8 cellular contexts compared by ENCODE assay signal in the genomic region with DNA sequence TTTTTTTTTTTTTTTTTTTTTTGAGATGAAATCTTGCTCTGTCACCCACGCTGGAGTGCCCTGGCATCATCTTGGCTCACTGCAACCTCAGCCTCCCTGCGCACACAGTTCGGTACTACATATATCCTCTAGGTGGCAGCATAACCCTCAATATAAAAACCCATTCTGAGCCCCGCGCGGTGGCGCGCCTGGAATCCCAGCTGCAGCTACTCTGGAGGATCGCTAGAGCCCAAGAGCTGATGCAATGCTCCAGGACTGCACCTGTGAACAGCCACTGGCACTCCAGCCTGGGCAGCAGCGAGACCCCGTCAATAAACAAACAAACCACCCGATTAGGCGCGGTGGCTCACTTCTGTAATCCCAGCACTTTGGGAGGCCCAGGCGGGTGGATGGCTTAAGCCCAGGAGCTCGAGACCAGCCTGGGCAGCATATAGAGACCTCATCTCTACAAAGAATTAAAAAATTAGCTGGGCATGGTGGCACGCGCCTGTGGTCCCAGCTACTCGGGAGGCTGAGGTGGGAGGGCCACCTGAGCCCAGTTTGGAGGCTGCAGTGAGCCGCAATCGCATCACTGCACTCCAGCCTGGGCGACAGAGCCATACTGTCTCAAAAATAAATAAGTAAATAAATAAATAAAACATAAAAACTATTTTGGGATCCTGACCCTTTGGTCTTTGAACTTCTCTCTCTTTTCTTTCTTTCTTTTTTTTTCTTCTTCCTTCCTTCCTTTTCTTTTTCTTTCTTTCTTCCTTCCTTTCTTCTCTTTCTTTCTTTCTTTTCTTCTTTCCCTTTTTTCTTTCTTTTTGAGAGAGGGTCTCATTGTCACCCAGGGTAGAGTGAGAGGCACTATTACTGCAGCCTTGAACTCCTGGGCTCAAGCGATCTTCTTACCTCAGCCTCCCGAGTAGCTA. TPM values are rescaled to one million over a fixed set of nuclear protein-coding genes. Genes with fewer than 3 reads are reported as not detected.
DNase-seq lines count a peak whose midpoint lies in the region; ATAC-seq and TF ChIP-seq lines count a peak whose summit lies in the region.

No MANE protein-coding gene starts in this region.

- H3K79me2 ChIP-seq in Karpas-422 (ENCODE audit: low read length) (no peaks in the 10 kb centered on the region), PC-9 (ENCODE audit: low read depth) (no peaks in the 10 kb centered on the region)

- CTCF ChIA-PET in PC-9 (lab: Charles Lee): interaction anchor here (0.6 to 1.8 kb wide), 8 partner anchors 16 to 234 kb away, joined by 3 to 39 read pairs (median 4); a partner anchor contains a TSS

- in situ Hi-C loops in Caki2 (cut with HindIII; ENCODE audit: low pct_unique_long_range_greater_than_20kb, low sequenced_read_pairs): no loop called here

- peaks cover 6% of the 10 kb centered on the region; the same call in 1 of the 2 replicates for H3F3A ChIP-seq in PC-9 (ENCODE audit: insufficient read depth, low read depth)

- no peaks in the 10 kb centered on the region for H3K9me3 Mint-ChIP-seq in naive B cell
- no peaks in the 10 kb centered on the region for H3K9me3 Mint-ChIP-seq in stimulated activated effector memory CD8-positive, alpha-beta T cell treated with anti-CD3 and anti-CD28 coated beads, Interleukin-12 subunit alpha, Interleukin-12 subunit beta, amount 100 ng/mL, for 72 hours

- intact Hi-C loops in PC-9 (cut with micrococcal nuclease; ENCODE audit: unreplicated experiment): loop anchor here (1.0 to 5.0 kb wide), 2 partner anchors 123 to 234 kb away; no protein-coding TSS in a partner anchor

- H3K27me3 Mint-ChIP-seq in naive B cell: peaks cover 25 to 47% (median 31%) of the 10 kb centered on the region in 3 donors

- H3K4me1 ChIP-seq in Karpas-422 (ENCODE audit: low read length) (no peaks in the 10 kb centered on the region; the same call in 1 of the 2 replicates), PC-9 (replicated peaks; ENCODE audit: insufficient read depth) (no peaks in the 10 kb centered on the region)

- H3K4me3 ChIP-seq in Karpas-422 (ENCODE audit: low read length): no peak overlapping the region
- H3K4me3 ChIP-seq in PC-9: peak overlapping the region; percentile 42; the same call in 1 of the 2 replicates
- no peak overlapping the region for H3K4me3 ChIP-seq in epithelial cell of proximal tubule (ENCODE audit: low read depth, low read length)

- H3K4me1 Mint-ChIP-seq in naive B cell: peaks cover 4 to 8% (median 6%) of the 10 kb centered on the region in 3 donors
- peaks cover 7% of the 10 kb centered on the region for H3K4me1 Mint-ChIP-seq in stimulated activated effector memory CD8-positive, alpha-beta T cell treated with anti-CD3 and anti-CD28 coated beads, Interleukin-12 subunit alpha, Interleukin-12 subunit beta, amount 100 ng/mL, for 72 hours

- H3K9me3 ChIP-seq in Karpas-422 (ENCODE audit: low read length) (no peaks in the 10 kb centered on the region), PC-9 (ENCODE audit: insufficient read depth, low read depth) (no peaks in the 10 kb centered on the region)

- H3K4me3 Mint-ChIP-seq in naive B cell: peak overlapping the region in 2 of 8 donors; percentile 45 to 81
- peak overlapping the region; percentile 5 for H3K4me3 Mint-ChIP-seq in stimulated activated effector memory CD8-positive, alpha-beta T cell treated with anti-CD3 and anti-CD28 coated beads, Interleukin-12 subunit alpha, Interleukin-12 subunit beta, amount 100 ng/mL, for 72 hours

- H3K9ac ChIP-seq in Karpas-422 (ENCODE audit: low read length): no peak overlapping the region

- H3K27ac ChIP-seq in Karpas-422 (ENCODE audit: low read length): no peak overlapping the region
- H3K27ac ChIP-seq in PC-9: peak overlapping the region; percentile 16; the same call in 1 of the 2 replicates

- H3K9me2 ChIP-seq in Karpas-422 (replicated peaks; ENCODE audit: insufficient read depth, low read length) (no peaks in the 10 kb centered on the region), PC-9 (ENCODE audit: insufficient read depth) (no peaks in the 10 kb centered on the region)

- ATAC-seq in GM21619 (IDR thresholded peaks at IDR 0.05; ENCODE audit: unreplicated experiment) (peak; percentile 88), naive B cell (ENCODE audit: low read depth in 2 of 2) (peak; percentile 98 to 99)
- peak; percentile 97 for ATAC-seq in stimulated activated effector memory CD8-positive, alpha-beta T cell treated with anti-CD3 and anti-CD28 coated beads, Interleukin-12 subunit alpha, Interleukin-12 subunit beta, amount 100 ng/mL, for 72 hours

- no peaks in the 10 kb centered on the region for H3K36me3 ChIP-seq in Karpas-422 (ENCODE audit: insufficient read depth, low read length)
- no peaks in the 10 kb centered on the region for H3K36me3 ChIP-seq in PC-9 (ENCODE audit: low read depth)

- H3K4me2 ChIP-seq in Karpas-422 (ENCODE audit: low read depth, low read length, poor library complexity, severe bottlenecking) (peak overlapping the region; percentile 40), PC-9 (peak overlapping the region; percentile 77)

- POLR2A ChIA-PET in PC-9 (lab: Charles Lee; ENCODE audit: unreplicated experiment): interaction anchor here (0.7 kb wide), 1 partner anchor 180 kb away, joined by 8 read pairs; no protein-coding TSS in a partner anchor

- no peaks in the 10 kb centered on the region for H3K27me3 ChIP-seq in Karpas-422 (ENCODE audit: low read length)
- H3K27me3 ChIP-seq in PC-9 (ENCODE audit: insufficient read depth, low read depth): no peaks in the 10 kb centered on the region

- TF ChIP-seq CTCF in PC-9 (conservative IDR thresholded peaks at IDR 0.05): peak; percentile 88
- TF ChIP-seq CTCF in epithelial cell of proximal tubule (conservative IDR thresholded peaks at IDR 0.05; ENCODE audit: low read depth, low read length): peak; percentile 74

- no TSS peak for BruUV-seq in PC-9 (replicated peaks; lab: Mats Ljungman, UMichigan)

- H2AFZ ChIP-seq in Karpas-422 (ENCODE audit: low read length) (0 out of 2 replicates have a peak overlapping the region, but pooled peaks have one; percentile 50), PC-9 (peak overlapping the region; percentile 85)

- DNase-seq in Caki2 (ENCODE audit: low read depth): peak; percentile 77
- peak; percentile 92 for DNase-seq in Karpas-422
- DNase-seq in PC-9: peak; percentile 87 to 92
- DNase-seq in activated T-cell treated with anti-CD3 and anti-CD28 coated beads for 48 hours (ENCODE audit: low read depth): peak; percentile 69
- peak; percentile 44 for DNase-seq in epithelial cell of proximal tubule (ENCODE audit: low read depth)
- peak; percentile 71 for DNase-seq in naive B cell
- peak; percentile 51 to 81 for DNase-seq in stimulated activated effector memory CD8-positive, alpha-beta T cell treated with anti-CD3 and anti-CD28 coated beads, Interleukin-12 subunit alpha, Interleukin-12 subunit beta, amount 100 ng/mL, for 72 hours (ENCODE audit: low spot score in 2 of 2)

- H3K36me3 Mint-ChIP-seq in naive B cell: no peaks in the 10 kb centered on the region
- no peaks in the 10 kb centered on the region for H3K36me3 Mint-ChIP-seq in stimulated activated effector memory CD8-positive, alpha-beta T cell treated with anti-CD3 and anti-CD28 coated beads, Interleukin-12 subunit alpha, Interleukin-12 subunit beta, amount 100 ng/mL, for 72 hours

- H4K20me1 ChIP-seq in Karpas-422 (ENCODE audit: insufficient read depth, low read depth, low read length) (no peaks in the 10 kb centered on the region), PC-9 (ENCODE audit: insufficient read depth) (no peaks in the 10 kb centered on the region)

- H3K27ac Mint-ChIP-seq in naive B cell: peak overlapping the region in 1 of 6 donors; percentile 68
- H3K27ac Mint-ChIP-seq in stimulated activated effector memory CD8-positive, alpha-beta T cell treated with anti-CD3 and anti-CD28 coated beads, Interleukin-12 subunit alpha, Interleukin-12 subunit beta, amount 100 ng/mL, for 72 hours: no peak overlapping the region

RNA-seq across cellular contexts. Expression of a gene that starts 15.4 kb away (rescaled TPM):
- 7.5 and 11.4 TPM in 2 replicates for total RNA-seq in Caki2 (2014; rRNA removed; shearing (Covaris generic); ENCODE audit: low replicate concordance)
- total RNA-seq in Karpas-422 (2014; rRNA removed; shearing (Covaris generic); ENCODE audit: low replicate concordance): 25.2 and 31.1 TPM in 2 replicates
- total RNA-seq in PC-9 (2021) (52.7 and 56.9 TPM in 2 replicates), epithelial cell of proximal tubule (11.3 and 14.3 TPM in 2 replicates)
- polyA plus RNA-seq in naive B cell (ENCODE audit: low read depth in 6 of 6): 10 to 100 TPM; 17.5 to 46.4 (median 22.5) TPM

RNA-seq across cellular contexts. Expression of a gene that starts 16.1 kb away (rescaled TPM):
- total RNA-seq in Caki2 (2014; rRNA removed; shearing (Covaris generic); ENCODE audit: low replicate concordance): 108 and 143 TPM in 2 replicates
- 0.04 TPM in 1 of 2 replicates, not detected in the other for total RNA-seq in Karpas-422 (2014; rRNA removed; shearing (Covaris generic); ENCODE audit: low replicate concordance)
- total RNA-seq in PC-9 (2021) (128 and 152 TPM in 2 replicates), epithelial cell of proximal tubule (39.3 and 47.0 TPM in 2 replicates)
- polyA plus RNA-seq in naive B cell (ENCODE audit: low read depth in 6 of 6): 1 to 10 TPM; 2.6 to 5.9 (median 4.1) TPM

Comparison
In these comparisons a context has a peak if more than half of its experiments do, and no peak if none do; other contexts are left out.
1. RNA of a gene that starts 16.1 kb away (total RNA-seq): 128 to 152 TPM in PC-9, 108 to 143 TPM in Caki2 and 39.3 to 47.0 TPM in epithelial cell of proximal tubule; 0.04 TPM in Karpas-422; every median in the first group is over 10 times any median in the second.
2. Peak in every context shown above with its lines, with median percentiles within 50 percentile points of each other: DNase-seq and ATAC-seq.